In genomic region chr18:8367217-8367988, GRCh38 we compare ENCODE assay signal across 8 cellular contexts.
A peak's percentile ranks its signal among the peaks of the same experiment; 100 is the strongest.
DNase-seq lines count a peak whose midpoint lies in the region; ATAC-seq and TF ChIP-seq lines count a peak whose summit lies in the region.

No MANE protein-coding gene starts in this region.

- no peak for TF ChIP-seq RAD21 in SK-N-SH (IDR thresholded peaks at IDR 0.05; ENCODE audit: low read length)

- H3K27ac Mint-ChIP-seq in Caco-2 (ENCODE audit: unreplicated experiment) (no peak overlapping the region), mesothelial cell of epicardium (no peak overlapping the region), type B pancreatic cell (no peak overlapping the region)

- H3K27ac ChIP-seq in SK-N-SH (ENCODE audit: low read depth in 2 of 2, low read length in 1 of 2) (no peak overlapping the region), ectodermal cell (ENCODE audit: insufficient read depth, low read depth, low read length, poor library complexity, severe bottlenecking) (no peak overlapping the region)

- H3K9me2 ChIP-seq in SK-N-SH: no peaks in the 10 kb centered on the region

- no peak overlapping the region for H3K4me2 ChIP-seq in SK-N-SH

- no peaks in the 10 kb centered on the region for H3K27me3 Mint-ChIP-seq in Caco-2 (ENCODE audit: insufficient read depth, unreplicated experiment)
- peaks cover 30% of the 10 kb centered on the region for H3K27me3 Mint-ChIP-seq in mesothelial cell of epicardium (ENCODE audit: low read depth)
- peaks cover 58% of the 10 kb centered on the region for H3K27me3 Mint-ChIP-seq in type B pancreatic cell

- no peak for TF ChIP-seq EP300 in SK-N-SH (IDR thresholded peaks at IDR 0.05; ENCODE audit: borderline replicate concordance in 1 of 2, low read depth in 1 of 2, low read length in 1 of 2)

- POLR2A ChIA-PET in Caco-2 (lab: Charles Lee) (no interaction called here), SK-N-SH (lab: Yijun Ruan, JAX) (no interaction called here)

- no TSS peak for BruUV-seq in Caco-2 (replicated peaks; lab: Mats Ljungman, UMichigan)

- H3K4me3 Mint-ChIP-seq in Caco-2 (ENCODE audit: unreplicated experiment) (peak overlapping the region; percentile 40), mesothelial cell of epicardium (peak overlapping the region; percentile 54), type B pancreatic cell (peak overlapping the region; percentile 76)

- peak; percentile 41 for ATAC-seq in HG03175 (IDR thresholded peaks at IDR 0.05; ENCODE audit: unreplicated experiment)
- no peak for ATAC-seq in HG02840 (IDR thresholded peaks at IDR 0.05; ENCODE audit: low FRiP score, unreplicated experiment)
- no peak for ATAC-seq in GM18520 (IDR thresholded peaks at IDR 0.05; ENCODE audit: unreplicated experiment)

- WGBS in SK-N-SH (ENCODE audit: low lambda C conversion rate): 63% methylated on average over 44 of the region's 47 CpGs
- 5 to 8% methylated on average over 46 to 47 of the region's 47 CpGs for whole genome bisulfite sequencing in ectodermal cell, 2 experiments

- no peaks in the 10 kb centered on the region for H3K79me2 ChIP-seq in SK-N-SH (ENCODE audit: insufficient read depth)

- H3K36me3 ChIP-seq in Caco-2 (ENCODE audit: control insufficient read depth, insufficient read depth, low read length): no peaks in the 10 kb centered on the region
- H3K36me3 ChIP-seq in SK-N-SH (replicated peaks in 1 of 2; ENCODE audit: control insufficient read depth in 1 of 2, insufficient read depth in 2 of 2, low read length in 1 of 2): no peaks in the 10 kb centered on the region
- no peaks in the 10 kb centered on the region for H3K36me3 ChIP-seq in ectodermal cell (ENCODE audit: control insufficient read depth, insufficient read depth, low read length)

- H3K9me3 Mint-ChIP-seq in Caco-2 (ENCODE audit: unreplicated experiment): no peaks in the 10 kb centered on the region
- no peaks in the 10 kb centered on the region for H3K9me3 Mint-ChIP-seq in mesothelial cell of epicardium
- H3K9me3 Mint-ChIP-seq in type B pancreatic cell: no peaks in the 10 kb centered on the region

- CTCF ChIA-PET in Caco-2 (lab: Charles Lee): no interaction called here
- CTCF ChIA-PET in SK-N-SH (lab: Yijun Ruan, JAX): interaction anchor here (1.8 to 2.0 kb wide), 2 partner anchors 22 to 113 kb away, joined by 6 to 9 read pairs; no protein-coding TSS in a partner anchor

- H3F3A ChIP-seq in SK-N-SH (replicated peaks; ENCODE audit: insufficient read depth): no peaks in the 10 kb centered on the region

- no peaks in the 10 kb centered on the region for H4K20me1 ChIP-seq in SK-N-SH (ENCODE audit: insufficient read depth)

- H3K27me3 ChIP-seq in Caco-2 (replicated peaks; ENCODE audit: control insufficient read depth, insufficient read depth, low read length) (no peaks in the 10 kb centered on the region), SK-N-SH (ENCODE audit: insufficient read depth) (no peaks in the 10 kb centered on the region; the same call in 1 of the 2 replicates), ectodermal cell (ENCODE audit: control insufficient read depth, insufficient read depth, low read length, poor library complexity, severe bottlenecking) (peaks cover 15% of the 10 kb centered on the region)

- no peak overlapping the region for H2AFZ ChIP-seq in SK-N-SH (ENCODE audit: low read depth)

- H3K36me3 Mint-ChIP-seq in Caco-2 (ENCODE audit: insufficient read depth, unreplicated experiment) (peaks cover 40% of the 10 kb centered on the region), mesothelial cell of epicardium (peaks cover 3% of the 10 kb centered on the region), type B pancreatic cell (no peaks in the 10 kb centered on the region)

- peaks cover 6% of the 10 kb centered on the region for H3K4me1 Mint-ChIP-seq in Caco-2 (ENCODE audit: low read depth, unreplicated experiment)
- H3K4me1 Mint-ChIP-seq in mesothelial cell of epicardium: peaks cover 18% of the 10 kb centered on the region
- H3K4me1 Mint-ChIP-seq in type B pancreatic cell (ENCODE audit: unreplicated experiment): peaks cover 5% of the 10 kb centered on the region

- H3K4me1 ChIP-seq in Caco-2: no peaks in the 10 kb centered on the region
- H3K4me1 ChIP-seq in SK-N-SH (ENCODE audit: control insufficient read depth in 1 of 2, insufficient read depth in 2 of 2, low read depth in 1 of 2, low read length in 1 of 2): peaks cover 0 to 13% of the 10 kb centered on the region in 2 experiments; a peak in 1 of 4 replicates
- no peaks in the 10 kb centered on the region for H3K4me1 ChIP-seq in ectodermal cell (ENCODE audit: control insufficient read depth, insufficient read depth, low read length)

- H3K4me3 ChIP-seq in Caco-2 (ENCODE audit: low read depth, low read length) (no peak overlapping the region), SK-N-SH (ENCODE audit: low read depth in 2 of 2, low read length in 1 of 2) (no peak overlapping the region; a peak in 1 of 4 replicates), ectodermal cell (ENCODE audit: insufficient read depth, low read depth, low read length) (peak overlapping the region; percentile 16)

- H3K9me3 ChIP-seq in Caco-2 (no peaks in the 10 kb centered on the region), SK-N-SH (no peaks in the 10 kb centered on the region), ectodermal cell (ENCODE audit: control insufficient read depth, low read length) (no peaks in the 10 kb centered on the region)

- TF ChIP-seq CTCF in Caco-2 (IDR thresholded peaks at IDR 0.05; ENCODE audit: insufficient read depth in 1 of 2, low read depth in 1 of 2, low read length in 1 of 2, severe bottlenecking in 1 of 2, unreplicated experiment in 1 of 2) (no peak), SK-N-SH (IDR thresholded peaks at IDR 0.05) (peak; percentile 23; the same call in 1 of the 2 replicates), mesothelial cell of epicardium (IDR thresholded peaks at IDR 0.05; ENCODE audit: unreplicated experiment) (peak; percentile 30), type B pancreatic cell (conservative IDR thresholded peaks at IDR 0.05) (peak; percentile 73)

- intact Hi-C loops in Caco-2 (cut with micrococcal nuclease; ENCODE audit: unreplicated experiment): no loop called here

- DNase-seq in Caco-2 (no peak), SK-N-SH (peak; percentile 50), mesothelial cell of epicardium (ENCODE audit: low spot score in 2 of 2, unreplicated experiment in 2 of 2) (peak; percentile 38 to 62), type B pancreatic cell (ENCODE audit: extremely low spot score, unreplicated experiment) (no peak)

- no peak overlapping the region for H3K9ac ChIP-seq in SK-N-SH

TF ChIP-seq in SK-N-SH, 30 proteins besides CTCF, POLR2A, EP300 and RAD21 (continues in another document):
- no peak for TF ChIP-seq ZBTB33 (IDR thresholded peaks at IDR 0.05; ENCODE audit: borderline replicate concordance, low read depth)
- TF ChIP-seq TAF1 (IDR thresholded peaks at IDR 0.05; ENCODE audit: borderline replicate concordance, low read depth, low read length): no peak
- no peak for TF ChIP-seq POLR2AphosphoS5 (IDR thresholded peaks at IDR 0.05; ENCODE audit: low read depth, low read length)
- TF ChIP-seq, protein P1, sequence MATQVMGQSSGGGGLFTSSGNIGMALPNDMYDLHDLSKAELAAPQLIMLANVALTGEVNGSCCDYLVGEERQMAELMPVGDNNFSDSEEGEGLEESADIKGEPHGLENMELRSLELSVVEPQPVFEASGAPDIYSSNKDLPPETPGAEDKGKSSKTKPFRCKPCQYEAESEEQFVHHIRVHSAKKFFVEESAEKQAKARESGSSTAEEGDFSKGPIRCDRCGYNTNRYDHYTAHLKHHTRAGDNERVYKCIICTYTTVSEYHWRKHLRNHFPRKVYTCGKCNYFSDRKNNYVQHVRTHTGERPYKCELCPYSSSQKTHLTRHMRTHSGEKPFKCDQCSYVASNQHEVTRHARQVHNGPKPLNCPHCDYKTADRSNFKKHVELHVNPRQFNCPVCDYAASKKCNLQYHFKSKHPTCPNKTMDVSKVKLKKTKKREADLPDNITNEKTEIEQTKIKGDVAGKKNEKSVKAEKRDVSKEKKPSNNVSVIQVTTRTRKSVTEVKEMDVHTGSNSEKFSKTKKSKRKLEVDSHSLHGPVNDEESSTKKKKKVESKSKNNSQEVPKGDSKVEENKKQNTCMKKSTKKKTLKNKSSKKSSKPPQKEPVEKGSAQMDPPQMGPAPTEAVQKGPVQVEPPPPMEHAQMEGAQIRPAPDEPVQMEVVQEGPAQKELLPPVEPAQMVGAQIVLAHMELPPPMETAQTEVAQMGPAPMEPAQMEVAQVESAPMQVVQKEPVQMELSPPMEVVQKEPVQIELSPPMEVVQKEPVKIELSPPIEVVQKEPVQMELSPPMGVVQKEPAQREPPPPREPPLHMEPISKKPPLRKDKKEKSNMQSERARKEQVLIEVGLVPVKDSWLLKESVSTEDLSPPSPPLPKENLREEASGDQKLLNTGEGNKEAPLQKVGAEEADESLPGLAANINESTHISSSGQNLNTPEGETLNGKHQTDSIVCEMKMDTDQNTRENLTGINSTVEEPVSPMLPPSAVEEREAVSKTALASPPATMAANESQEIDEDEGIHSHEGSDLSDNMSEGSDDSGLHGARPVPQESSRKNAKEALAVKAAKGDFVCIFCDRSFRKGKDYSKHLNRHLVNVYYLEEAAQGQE (IDR thresholded peaks at IDR 0.05; ENCODE audit: low read depth, low read length): no peak
- TF ChIP-seq FOSL2 (IDR thresholded peaks at IDR 0.05; ENCODE audit: borderline replicate concordance, low read depth): no peak
- TF ChIP-seq SIN3A (IDR thresholded peaks at IDR 0.05; ENCODE audit: borderline replicate concordance, low read depth, low read length): no peak
- TF ChIP-seq MXI1 (IDR thresholded peaks at IDR 0.05; ENCODE audit: low read depth, low read length): no peak
- TF ChIP-seq GATA2 (CRISPR knock-in tag; IDR thresholded peaks at IDR 0.05): no peak
- no peak for TF ChIP-seq GABPA (IDR thresholded peaks at IDR 0.05; ENCODE audit: low read depth)
- no peak for TF ChIP-seq RFX5 (IDR thresholded peaks at IDR 0.05; ENCODE audit: low read length)

Comparison
In these comparisons a context has a peak if more than half of its experiments do, and no peak if none do; other contexts are left out.
1. DNase-seq: peak in SK-N-SH (single experiment) and mesothelial cell of epicardium (2 of 2); none in Caco-2 (0 of 2) and type B pancreatic cell (single experiment).
2. CTCF ChIP-seq: peak in SK-N-SH (single experiment), mesothelial cell of epicardium (single experiment) and type B pancreatic cell (single experiment); none in Caco-2 (0 of 2).
3. Peak in every context shown above with its lines, with median percentiles within 50 percentile points of each other: H3K4me3 Mint-ChIP-seq.